8 cellular contexts compared by ENCODE assay signal in genomic region chr14:73136387-73137221, GRCh38. TPM values are rescaled to one million over a fixed set of nuclear protein-coding genes. Genes with fewer than 3 reads are reported as not detected.
DNase-seq lines count a peak whose midpoint lies in the region; ATAC-seq and TF ChIP-seq lines count a peak whose summit lies in the region.

TSS of gene PSEN1 (plus strand) at chr14:73136507. CDS start at chr14:73148020, 11,513 bp downstream.

- TF ChIP-seq CTCF in GM23338 (conservative IDR thresholded peaks at IDR 0.05; ENCODE audit: low read depth in 2 of 2) (no peak), RWPE1 (conservative IDR thresholded peaks at IDR 0.05; ENCODE audit: low read depth) (no peak)

- H3K27me3 Mint-ChIP-seq in GM23338 (ENCODE audit: insufficient read depth, low read depth, poor library complexity): peaks cover 20% of the 10 kb centered on the region
- H3K27me3 Mint-ChIP-seq in activated T-helper 17 cell treated with anti-CD3 and anti-CD28 coated beads, Interleukin-2, amount 50 U/mL, for 72 hours: no peaks in the 10 kb centered on the region
- H3K27me3 Mint-ChIP-seq in naive thymus-derived CD4-positive, alpha-beta T cell: no peaks in the 10 kb centered on the region
- H3K27me3 Mint-ChIP-seq in stimulated activated memory B cell treated with anti-CD40 and anti-IgM and Interleukin-4, amounts not matched to agents 10 μg/mL and 1 μg/mL and 100 μg/mL, for 72 hours: no peaks in the 10 kb centered on the region

- H3K4me1 Mint-ChIP-seq in GM23338: peaks cover 7% of the 10 kb centered on the region
- H3K4me1 Mint-ChIP-seq in activated T-helper 17 cell treated with anti-CD3 and anti-CD28 coated beads, Interleukin-2, amount 50 U/mL, for 72 hours: peaks cover 21% of the 10 kb centered on the region
- H3K4me1 Mint-ChIP-seq in naive thymus-derived CD4-positive, alpha-beta T cell: peaks cover 17 to 39% (median 36%) of the 10 kb centered on the region in 7 donors
- H3K4me1 Mint-ChIP-seq in stimulated activated memory B cell treated with anti-CD40 and anti-IgM and Interleukin-4, amounts not matched to agents 10 μg/mL and 1 μg/mL and 100 μg/mL, for 72 hours: peaks cover 31% of the 10 kb centered on the region

- H3K27ac ChIP-seq in GM23338 (ENCODE audit: low read depth): peak within 1 kb of the TSS; percentile 98
- peak within 1 kb of the TSS; percentile 91 for H3K27ac ChIP-seq in RWPE1
- H3K27ac ChIP-seq in naive thymus-derived CD4-positive, alpha-beta T cell (ENCODE audit: low read depth, low read length): peak within 1 kb of the TSS; percentile 98

- POLR2A ChIA-PET in RWPE1 (lab: Yijun Ruan, JAX; ENCODE audit: low non-redundant PET): interaction anchor here (0.6 kb wide), 2 partner anchors 57 to 322 kb away, joined by 3 read pairs; partner anchors contain the start of gene NUMB
- POLR2A ChIA-PET in naive thymus-derived CD4-positive, alpha-beta T cell (lab: Charles Lee): interaction anchor here (0.6 to 2.7 kb wide), 14 partner anchors 8 to 354 kb away, joined by 3 to 32 read pairs (median 4); partner anchors contain the start of genes NUMB, RBM25 and RIOX1

- CTCF ChIA-PET in RWPE1 (lab: Yijun Ruan, JAX): no interaction called here
- CTCF ChIA-PET in naive thymus-derived CD4-positive, alpha-beta T cell (lab: Charles Lee): no interaction called here

- H3K9me3 ChIP-seq in naive thymus-derived CD4-positive, alpha-beta T cell (ENCODE audit: control insufficient read depth in 2 of 3, low read length in 3 of 3): no peaks in the 10 kb centered on the region

- peaks cover 15% of the 10 kb centered on the region for H3K4me1 ChIP-seq in GM23338 (ENCODE audit: insufficient read depth)
- H3K4me1 ChIP-seq in naive thymus-derived CD4-positive, alpha-beta T cell (ENCODE audit: control insufficient read depth in 2 of 2, insufficient read depth in 2 of 2, low read length in 2 of 2): peaks cover 7 to 17% of the 10 kb centered on the region in 2 donors

- H3K27ac Mint-ChIP-seq in GM23338: peak within 1 kb of the TSS; percentile 98
- peak within 1 kb of the TSS; percentile 79 for H3K27ac Mint-ChIP-seq in activated T-helper 17 cell treated with anti-CD3 and anti-CD28 coated beads, Interleukin-2, amount 50 U/mL, for 72 hours
- peak within 1 kb of the TSS; percentile 71 to 99 (median 96) for H3K27ac Mint-ChIP-seq in naive thymus-derived CD4-positive, alpha-beta T cell
- H3K27ac Mint-ChIP-seq in stimulated activated memory B cell treated with anti-CD40 and anti-IgM and Interleukin-4, amounts not matched to agents 10 μg/mL and 1 μg/mL and 100 μg/mL, for 72 hours: peak within 1 kb of the TSS; percentile 100

- DNase-seq in Daoy (ENCODE audit: low read depth) (peak; percentile 96), GM23338 (ENCODE audit: low spot score) (peak; percentile 98), LHCN-M2 (ENCODE audit: low read depth) (peak; percentile 87), RWPE1 (ENCODE audit: low spot score) (peak; percentile 95), fibroblast of gingiva (ENCODE audit: low read depth) (peak; percentile 86)
- DNase-seq in naive thymus-derived CD4-positive, alpha-beta T cell: peak; percentile 97 to 100 (median 98)

- H3K36me3 Mint-ChIP-seq in GM23338 (ENCODE audit: low read depth): peaks cover 11% of the 10 kb centered on the region; the same call in 2 of the 3 replicates
- H3K36me3 Mint-ChIP-seq in activated T-helper 17 cell treated with anti-CD3 and anti-CD28 coated beads, Interleukin-2, amount 50 U/mL, for 72 hours (ENCODE audit: low read depth): peaks cover 11% of the 10 kb centered on the region
- peaks cover 8 to 26% (median 14%) of the 10 kb centered on the region in 5 donors for H3K36me3 Mint-ChIP-seq in naive thymus-derived CD4-positive, alpha-beta T cell
- peaks cover 30% of the 10 kb centered on the region for H3K36me3 Mint-ChIP-seq in stimulated activated memory B cell treated with anti-CD40 and anti-IgM and Interleukin-4, amounts not matched to agents 10 μg/mL and 1 μg/mL and 100 μg/mL, for 72 hours

- peaks cover 15% of the 10 kb centered on the region for H3F3A ChIP-seq in GM23338 (replicated peaks; ENCODE audit: low read depth)

- peaks cover 13% of the 10 kb centered on the region; the same call in 2 of the 3 replicates for H3K9me3 Mint-ChIP-seq in GM23338
- peaks cover 12% of the 10 kb centered on the region for H3K9me3 Mint-ChIP-seq in activated T-helper 17 cell treated with anti-CD3 and anti-CD28 coated beads, Interleukin-2, amount 50 U/mL, for 72 hours
- H3K9me3 Mint-ChIP-seq in naive thymus-derived CD4-positive, alpha-beta T cell: peaks cover 0 to 19% (median 8%) of the 10 kb centered on the region in 11 donors
- H3K9me3 Mint-ChIP-seq in stimulated activated memory B cell treated with anti-CD40 and anti-IgM and Interleukin-4, amounts not matched to agents 10 μg/mL and 1 μg/mL and 100 μg/mL, for 72 hours: peaks cover 15% of the 10 kb centered on the region

- H3K4me2 ChIP-seq in GM23338: peak within 1 kb of the TSS; percentile 100

- ATAC-seq in GM23338: peak; percentile 93
- ATAC-seq in activated T-helper 17 cell treated with anti-CD3 and anti-CD28 coated beads, Interleukin-2, amount 50 U/mL, for 72 hours (replicated peaks): peak; percentile 96
- ATAC-seq in naive thymus-derived CD4-positive, alpha-beta T cell: peak; percentile 96
- peak; percentile 98 for ATAC-seq in stimulated activated memory B cell treated with anti-CD40 and anti-IgM and Interleukin-4, amounts not matched to agents 10 μg/mL and 1 μg/mL and 100 μg/mL, for 72 hours

- H3K4me3 ChIP-seq in GM23338: peak within 1 kb of the TSS; percentile 87
- H3K4me3 ChIP-seq in naive thymus-derived CD4-positive, alpha-beta T cell (ENCODE audit: low read length): peak within 1 kb of the TSS; percentile 93

- H3K36me3 ChIP-seq in GM23338 (ENCODE audit: insufficient read depth): no peaks in the 10 kb centered on the region
- peaks cover 0 to 5% (median 0%) of the 10 kb centered on the region in 3 experiments for H3K36me3 ChIP-seq in naive thymus-derived CD4-positive, alpha-beta T cell (ENCODE audit: control insufficient read depth in 2 of 3, insufficient read depth in 3 of 3, low read length in 3 of 3)

- H3K79me2 ChIP-seq in GM23338 (replicated peaks; ENCODE audit: insufficient read depth): peaks cover 50% of the 10 kb centered on the region

- H3K4me3 Mint-ChIP-seq in GM23338: peak within 1 kb of the TSS; percentile 88
- peak within 1 kb of the TSS; percentile 89 for H3K4me3 Mint-ChIP-seq in activated T-helper 17 cell treated with anti-CD3 and anti-CD28 coated beads, Interleukin-2, amount 50 U/mL, for 72 hours
- H3K4me3 Mint-ChIP-seq in naive thymus-derived CD4-positive, alpha-beta T cell: peak within 1 kb of the TSS; percentile 82 to 99 (median 91)
- H3K4me3 Mint-ChIP-seq in stimulated activated memory B cell treated with anti-CD40 and anti-IgM and Interleukin-4, amounts not matched to agents 10 μg/mL and 1 μg/mL and 100 μg/mL, for 72 hours: peak within 1 kb of the TSS; percentile 98

- H3K27me3 ChIP-seq in GM23338 (ENCODE audit: insufficient read depth): no peaks in the 10 kb centered on the region
- no peaks in the 10 kb centered on the region for H3K27me3 ChIP-seq in naive thymus-derived CD4-positive, alpha-beta T cell (ENCODE audit: control insufficient read depth in 2 of 2, insufficient read depth in 2 of 2, low read length in 2 of 2)

- no peaks in the 10 kb centered on the region for H3K9me2 ChIP-seq in GM23338 (ENCODE audit: insufficient read depth)

- intact Hi-C loops in naive thymus-derived CD4-positive, alpha-beta T cell (cut with micrococcal nuclease): loop anchor here (1.0 to 5.0 kb wide), 10 partner anchors 12 to 1357 kb away; partner anchors contain the start of genes DCAF4 (in 2 of the 2), NUMB (in 2 of the 2), RBM25 (in 2 of the 2) and ZFYVE1 (in 2 of the 2)

- peaks cover 15% of the 10 kb centered on the region for H4K20me1 ChIP-seq in GM23338 (replicated peaks; ENCODE audit: insufficient read depth)

- H2AFZ ChIP-seq in GM23338: peak within 1 kb of the TSS; percentile 97

TF ChIP-seq in GM23338, 12 proteins besides CTCF, POLR2A, EP300 and RAD21 (continues in another document):
- TF ChIP-seq EZH2 (IDR thresholded peaks at IDR 0.05; ENCODE audit: low read depth, unreplicated experiment) (no peak), STAT1 (IDR thresholded peaks at IDR 0.05; ENCODE audit: unreplicated experiment) (no peak), NANOG (IDR thresholded peaks at IDR 0.05; ENCODE audit: borderline replicate concordance) (no peak), ZNF114 (CRISPR knock-in tag; IDR thresholded peaks at IDR 0.05) (no peak), CREB1 (CRISPR knock-in tag; IDR thresholded peaks at IDR 0.05; ENCODE audit: low read depth) (peak; percentile 91), EZH2phosphoT487 (IDR thresholded peaks at IDR 0.05; ENCODE audit: unreplicated experiment) (no peak), JUNB (IDR thresholded peaks at IDR 0.05; ENCODE audit: unreplicated experiment) (no peak), POLR2AphosphoS5 (IDR thresholded peaks at IDR 0.05; ENCODE audit: low read depth) (peak; percentile 96)

RNA-seq across cellular contexts. Expression of gene PSEN1, which starts in this region (rescaled TPM):
- 24.1 and 27.2 TPM in 2 replicates for total RNA-seq in Daoy (2014; rRNA removed; shearing (Covaris generic))
- 35.7 and 38.7 TPM in 2 replicates for total RNA-seq in GM23338 (2014; rRNA removed; shearing (Covaris generic))
- polyA plus RNA-seq in GM23338 (2016; fragmentation: Nextera tagmentation; extraction: Ambion mirVana): 12.6 and 14.6 TPM in 2 replicates
- total RNA-seq in LHCN-M2 (2014; rRNA removed): 29.9 and 38.6 TPM in 2 replicates
- 29.5 TPM for polyA plus RNA-seq in LHCN-M2 (2012)
- 10 to 100 TPM; 33.8 to 37.8 TPM for total RNA-seq in activated T-helper 17 cell treated with anti-CD3 and anti-CD28 coated beads, Interleukin-2, amount 50 U/mL, for 72 hours
- total RNA-seq in naive thymus-derived CD4-positive, alpha-beta T cell: 10 to 100 TPM; 32.7 to 55.8 (median 49.3) TPM
- polyA plus RNA-seq in naive thymus-derived CD4-positive, alpha-beta T cell: 10 to 100 TPM; 23.7 to 37.6 TPM

Comparison
In these comparisons a context has a peak if more than half of its experiments do, and no peak if none do; other contexts are left out.
1. Peak in every context shown above with its lines: DNase-seq, ATAC-seq, H3K4me3 ChIP-seq and H3K27ac ChIP-seq.